23 cellular contexts compared by ENCODE assay signal in the genomic region with DNA sequence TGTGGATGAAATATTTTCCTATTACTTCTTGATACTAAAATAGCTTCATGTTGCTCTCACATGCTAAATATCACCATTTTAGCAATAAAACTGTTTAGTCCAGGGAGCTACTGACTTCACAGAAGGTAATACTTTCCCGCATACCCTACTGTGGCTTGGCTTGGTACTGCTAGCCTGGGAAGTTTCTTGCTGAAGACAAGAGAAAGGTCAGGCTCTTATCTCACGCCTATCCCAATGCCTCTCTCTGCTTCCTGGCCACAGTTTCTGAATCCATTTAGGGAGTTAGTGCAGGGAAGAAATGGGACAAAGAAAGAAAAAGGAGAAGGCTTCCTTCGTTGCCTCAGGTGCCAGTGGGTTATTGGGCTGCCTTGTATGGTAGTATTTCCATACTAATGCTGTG.
A peak's percentile ranks its signal among the peaks of the same experiment; 100 is the strongest.
DNase-seq lines count a peak whose midpoint lies in the region; ATAC-seq and TF ChIP-seq lines count a peak whose summit lies in the region.
"Had no signal": no experiment of that assay in that cellular context is flagged by ENCODE, and none has a peak within 500 bp of the region (broad histone marks: within the 10 kb centered on the region; RNA-seq: fewer than 3 reads in every experiment).

No MANE protein-coding gene starts in this region.

- no peak overlapping the region for H3K56ac ChIP-seq in mesendoderm (ENCODE audit: low read length)

- H3K36me3 ChIP-seq in endodermal cell (ENCODE audit: control insufficient read depth, insufficient read depth, low read length): no peaks in the 10 kb centered on the region
- no peaks in the 10 kb centered on the region for H3K36me3 ChIP-seq in mesendoderm (ENCODE audit: control insufficient read depth, insufficient read depth, low read length)
- H3K36me3 ChIP-seq: BE2C, BLaER1 had no signal

- no peak for ATAC-seq in GM21576 (IDR thresholded peaks at IDR 0.05; ENCODE audit: unreplicated experiment)
- ATAC-seq: GM12878 had no signal

- no peak overlapping the region for H2AK5ac ChIP-seq in mesendoderm (ENCODE audit: low read length)

- no peak overlapping the region for H3K27ac Mint-ChIP-seq in endodermal cell
- H3K27ac Mint-ChIP-seq: CD14-positive monocyte; CD4-positive, alpha-beta memory T cell; CD4-positive, CD25-positive, alpha-beta regulatory T cell; CD8-positive, alpha-beta memory T cell had no signal

- H3K9me3 Mint-ChIP-seq in endodermal cell: no peaks in the 10 kb centered on the region

- H3K4me1 ChIP-seq in endodermal cell (ENCODE audit: control insufficient read depth, insufficient read depth, low read length) (no peaks in the 10 kb centered on the region), mesendoderm (ENCODE audit: control insufficient read depth, low read depth, low read length) (peaks cover 2% of the 10 kb centered on the region)
- H3K4me1 ChIP-seq: BE2C had no signal

- no peaks in the 10 kb centered on the region for H3K79me1 ChIP-seq in mesendoderm (ENCODE audit: low read length)

- H3K9ac ChIP-seq in endodermal cell (ENCODE audit: extremely low read depth, low read length, poor library complexity, severe bottlenecking): no peak overlapping the region
- H3K9ac ChIP-seq in mesendoderm (ENCODE audit: low read length): no peak overlapping the region
- H3K9ac ChIP-seq: BLaER1 had no signal

- H3K36me3 Mint-ChIP-seq in endodermal cell (ENCODE audit: low read depth): no peaks in the 10 kb centered on the region
- H3K36me3 Mint-ChIP-seq: CD14-positive monocyte; CD4-positive, alpha-beta memory T cell; CD4-positive, CD25-positive, alpha-beta regulatory T cell; CD8-positive, alpha-beta memory T cell had no signal

- no peaks in the 10 kb centered on the region for H3K79me2 ChIP-seq in mesendoderm (ENCODE audit: control insufficient read depth, insufficient read depth, low read length)

- H3K27ac ChIP-seq in endodermal cell (ENCODE audit: low read depth, low read length) (no peak overlapping the region), mesendoderm (ENCODE audit: low read depth, low read length) (no peak overlapping the region)
- H3K27ac ChIP-seq: BLaER1 had no signal

- no peak overlapping the region for H2BK15ac ChIP-seq in mesendoderm (replicated peaks; ENCODE audit: low read depth)

- TF ChIP-seq CTCF in endodermal cell (conservative IDR thresholded peaks at IDR 0.05): peak; percentile 44

- no peak overlapping the region for H3K18ac ChIP-seq in mesendoderm (ENCODE audit: low read length)

- H3K4me1 Mint-ChIP-seq in endodermal cell: no peaks in the 10 kb centered on the region
- H3K4me1 Mint-ChIP-seq: CD14-positive monocyte; CD4-positive, alpha-beta memory T cell; CD4-positive, CD25-positive, alpha-beta regulatory T cell; CD8-positive, alpha-beta memory T cell had no signal

- no peaks in the 10 kb centered on the region for H3K9me3 ChIP-seq in endodermal cell (ENCODE audit: control insufficient read depth, low read length)
- H3K9me3 ChIP-seq: BE2C, BLaER1 had no signal

- H3K23ac ChIP-seq in mesendoderm (ENCODE audit: low read length): no peak overlapping the region

- no peak overlapping the region for H2BK120ac ChIP-seq in mesendoderm (ENCODE audit: low read depth, low read length)

- no peak overlapping the region for H3K4me3 Mint-ChIP-seq in endodermal cell
- H3K4me3 Mint-ChIP-seq: CD14-positive monocyte; CD4-positive, alpha-beta memory T cell; CD4-positive, CD25-positive, alpha-beta regulatory T cell; CD8-positive, alpha-beta memory T cell had no signal

- H3K27me3 ChIP-seq in endodermal cell (ENCODE audit: control insufficient read depth, insufficient read depth, low read length, poor library complexity, severe bottlenecking): no peaks in the 10 kb centered on the region
- H3K27me3 ChIP-seq in mesendoderm (ENCODE audit: insufficient read depth, low read length, poor library complexity): no peaks in the 10 kb centered on the region
- H3K27me3 ChIP-seq: BE2C, BLaER1 had no signal

- H3K4ac ChIP-seq in mesendoderm (ENCODE audit: low read depth, low read length): no peak overlapping the region

- H3K4me3 ChIP-seq in endodermal cell (ENCODE audit: low read length): no peak overlapping the region
- H3K4me3 ChIP-seq in mesendoderm (ENCODE audit: low read length): no peak overlapping the region
- H3K4me3 ChIP-seq: BLaER1, GM12878 had no signal

- no peak overlapping the region for H2BK5ac ChIP-seq in mesendoderm (ENCODE audit: low read length)

- no peak overlapping the region for H3K4me2 ChIP-seq in mesendoderm (ENCODE audit: low read length)
- H3K4me2 ChIP-seq: BLaER1 had no signal

- H4K8ac ChIP-seq in mesendoderm (ENCODE audit: low read depth, low read length): no peak overlapping the region

- 90 to 100% methylated on average over 2 to 3 of the region's 3 CpGs for WGBS in endodermal cell (ENCODE audit: insufficient coverage in 1 of 2, insufficient read length in 1 of 2), 2 experiments
- no CpG with 5 or more reads among the region's 3 CpGs for WGBS in mesendoderm (ENCODE audit: extremely low coverage, insufficient coverage, low lambda C conversion rate)

- H4K5ac ChIP-seq in mesendoderm (ENCODE audit: low read length): no peak overlapping the region

- DNase-seq in endodermal cell (peak; percentile 55), mesendoderm (peak; percentile 63), iPS-NIHi11 (ENCODE audit: low spot score) (no peak), NCI-H1930 (lab: John Stamatoyannopoulos, UW) (no peak)
- DNase-seq: 8988T; ACHN; BE2C; C1 segment of cervical spinal cord; CD4-positive, alpha-beta memory T cell; CD4-positive, CD25-positive, alpha-beta regulatory T cell; CD8-positive, alpha-beta memory T cell; COR-L47; DMS 273 treated with DMSO at 0.1 percent for 48 hours; DMS153; DMS53; DMS79; DND-41; EL; GDM1 had no signal

- no peaks in the 10 kb centered on the region for H3K27me3 Mint-ChIP-seq in endodermal cell (ENCODE audit: insufficient read depth)
- H3K27me3 Mint-ChIP-seq: CD4-positive, alpha-beta memory T cell; CD4-positive, CD25-positive, alpha-beta regulatory T cell; CD8-positive, alpha-beta memory T cell had no signal

Comparison
In these comparisons a context has a peak if more than half of its experiments do, and no peak if none do; other contexts are left out.
1. DNase-seq: peak in endodermal cell (single experiment) and mesendoderm (single experiment); none in iPS-NIHi11 (single experiment) and NCI-H1930 (0 of 2).